Comparison of ENCODE assay signal across 23 cellular contexts in genomic region chr1:178456472-178456871, GRCh38. TPM values are rescaled to one million over a fixed set of nuclear protein-coding genes. Genes with fewer than 3 reads are reported as not detected.
A peak's percentile ranks its signal among the peaks of the same experiment; 100 is the strongest.
DNase-seq lines count a peak whose midpoint lies in the region; ATAC-seq, FAIRE-seq and TF ChIP-seq lines count a peak whose summit lies in the region.
"Had no signal": no experiment of that assay in that cellular context is flagged by ENCODE, and none has a peak within 500 bp of the region (broad histone marks: within the 10 kb centered on the region; RNA-seq: fewer than 3 reads in every experiment).

No MANE protein-coding gene starts in this region.

- in situ Hi-C loops in HepG2 (cut with HindIII; ENCODE audit: extremely low pct_ligation_motif_present, low pct_unique_long_range_greater_than_20kb): no loop called here

- H3K9ac ChIP-seq in HepG2 (ENCODE audit: insufficient read depth, low read depth, low read length): no peak overlapping the region
- H3K9ac ChIP-seq: BLaER1, GM23248 had no signal

- H3K4me2 ChIP-seq in HepG2 (ENCODE audit: low read depth, low read length): no peak overlapping the region
- H3K4me2 ChIP-seq: A549, BLaER1 had no signal

- no peak overlapping the region for H3K4me3 ChIP-seq in HepG2 (replicated peaks in 1 of 3; ENCODE audit: insufficient read depth in 1 of 3, low read depth in 2 of 3, low read length in 3 of 3)
- no peak overlapping the region for H3K4me3 ChIP-seq in right lobe of liver
- H3K4me3 ChIP-seq: A549, BLaER1, GM12878, GM23248 had no signal

- H2AFZ ChIP-seq in HepG2 (ENCODE audit: low read length): no peak overlapping the region
- H2AFZ ChIP-seq: GM23248 had no signal

- TF ChIP-seq EP300 in HepG2 (IDR thresholded peaks at IDR 0.05; ENCODE audit: low read depth in 2 of 2, low read length in 2 of 2) (no peak), HepG2 (CRISPR knock-in tag; IDR thresholded peaks at IDR 0.05; ENCODE audit: borderline replicate concordance) (no peak)

- H3K36me3 ChIP-seq in HepG2 (replicated peaks in 1 of 2; ENCODE audit: control insufficient read depth in 1 of 2, insufficient read depth in 2 of 2, low read length in 2 of 2): 0 out of 5 replicates have a peak, but pooled peaks cover 0 to 3% of the 10 kb centered on the region in 2 experiments
- H3K36me3 ChIP-seq in right lobe of liver: peaks cover 0 to 3% (median 0%) of the 10 kb centered on the region in 4 donors
- H3K36me3 ChIP-seq: BLaER1 had no signal

- DNase-seq in HepG2 (ENCODE audit: low spot score): no peak
- DNase-seq in right lobe of liver: no peak
- DNase-seq in NCI-H1048 (lab: John Stamatoyannopoulos, UW): peak; percentile 52
- no peak for DNase-seq in urothelium cell line (ENCODE audit: low spot score)
- DNase-seq in iPS-NIHi11 (ENCODE audit: low spot score): no peak
- DNase-seq: 8988T; CD4-positive, CD25-positive, alpha-beta regulatory T cell; CD8-positive, alpha-beta T cell; DMS 273 treated with DMSO at 0.1 percent for 48 hours; DMS79; EL; GDM1; GM23248; H7; HCEC 1CT had no signal

- H4K20me1 ChIP-seq in HepG2 (ENCODE audit: insufficient read depth, low read length): no peaks in the 10 kb centered on the region
- H4K20me1 ChIP-seq: BLaER1 had no signal

- no peak overlapping the region for H3K27ac ChIP-seq in HepG2 (ENCODE audit: extremely low read length, insufficient read depth, low read length)
- H3K27ac ChIP-seq in right lobe of liver: no peak overlapping the region
- H3K27ac ChIP-seq: A549, BLaER1, C4-2B, GM23248 had no signal

- H3K9me3 ChIP-seq in HepG2 (ENCODE audit: low read length): no peaks in the 10 kb centered on the region
- H3K9me3 ChIP-seq in right lobe of liver: no peaks in the 10 kb centered on the region
- H3K9me3 ChIP-seq: A549, BLaER1 had no signal

- POLR2A ChIA-PET in HepG2 (lab: Yijun Ruan, JAX): no interaction called here

- H3K27me3 ChIP-seq in HepG2 (ENCODE audit: control insufficient read depth in 1 of 2, insufficient read depth in 2 of 2, low read length in 2 of 2) (no peaks in the 10 kb centered on the region), right lobe of liver (no peaks in the 10 kb centered on the region)
- H3K27me3 ChIP-seq: BLaER1 had no signal

- ATAC-seq in HepG2: no peak
- no peak for ATAC-seq in right lobe of liver
- no peak for ATAC-seq in HG02571 (IDR thresholded peaks at IDR 0.05; ENCODE audit: unreplicated experiment)
- ATAC-seq: A549; CD8-positive, alpha-beta T cell; GM12878 had no signal

- BruUV-seq in HepG2 (replicated peaks; lab: Mats Ljungman, UMichigan): no TSS peak

- intact Hi-C loops in HepG2 (cut with micrococcal nuclease; ENCODE audit: unreplicated experiment) (loop anchor here (10.0 kb wide), 1 partner anchor 92 kb away; no protein-coding TSS in a partner anchor), right lobe of liver (cut with DNase I) (no loop called here)

- TF ChIP-seq CTCF in HepG2 (CRISPR knock-in tag; IDR thresholded peaks at IDR 0.05): no peak
- no peak for TF ChIP-seq CTCF in right lobe of liver (IDR thresholded peaks at IDR 0.05)

- H3K79me2 ChIP-seq in HepG2 (ENCODE audit: insufficient read depth, low read length): no peaks in the 10 kb centered on the region

- no peak for FAIRE-seq in HepG2 (lab: Jason Lieb, UNC)
- FAIRE-seq in urothelium cell line (lab: Jason Lieb, UNC): peak; percentile 30
- FAIRE-seq: A549, GM12878, GM19239, H1 had no signal

- WGBS in HepG2 (ENCODE audit: low lambda C conversion rate): 95% methylated on average over 13 of the region's 13 CpGs
- 91% methylated on average over 9 of the region's 13 CpGs for WGBS in right lobe of liver (ENCODE audit: insufficient coverage, low coverage, low lambda C conversion rate, missing lambda C conversion rate)

- no peak for TF ChIP-seq POLR2A in HepG2 (IDR thresholded peaks at IDR 0.05; ENCODE audit: insufficient read depth in 1 of 2, low read depth in 2 of 2, low read length in 2 of 2)
- no peak for TF ChIP-seq POLR2A in right lobe of liver (IDR thresholded peaks at IDR 0.05)

- CTCF ChIA-PET in HepG2 (lab: Yijun Ruan, JAX; ENCODE audit: low intra/inter-chr PET ratio, low total read pairs): no interaction called here

- H3K4me1 ChIP-seq in HepG2 (ENCODE audit: insufficient read depth, low read length) (peaks cover 8% of the 10 kb centered on the region; the same call in 1 of the 2 replicates), right lobe of liver (no peaks in the 10 kb centered on the region)

- TF ChIP-seq RAD21 in HepG2 (CRISPR knock-in tag; IDR thresholded peaks at IDR 0.05): no peak

TF ChIP-seq in HepG2, 621 proteins besides CTCF, POLR2A, EP300 and RAD21:
- TF ChIP-seq CEBPB (IDR thresholded peaks at IDR 0.05; ENCODE audit: borderline replicate concordance, low read depth, low read length) (peak; percentile 44; the same call in 1 of the 2 replicates), SRF (IDR thresholded peaks at IDR 0.05; ENCODE audit: low read depth, low read length) (no peak)

RNA-seq across cellular contexts. Expression of gene CLEC20A, which starts 40.3 kb away (rescaled TPM):
- total RNA-seq in HepG2 (2016; rRNA removed; fragmentation: Illumina TruSeq; extraction: Trizol) (not detected in 2 replicates), right lobe of liver (not detected)
- total RNA-seq in HepG2 (2016; cell fraction: cytosol; rRNA removed; fragmentation: Illumina TruSeq; extraction: Trizol; ENCODE audit: low read depth): not detected in 2 replicates
- not detected in 2 replicates for total RNA-seq in HepG2 (2016; cell fraction: insoluble cytoplasmic fraction; rRNA removed; fragmentation: Illumina TruSeq; extraction: Trizol)
- total RNA-seq in HepG2 (2016; cell fraction: membrane; rRNA removed; fragmentation: Illumina TruSeq; extraction: Trizol): not detected in 2 replicates
- total RNA-seq in HepG2 (2016; cell fraction: nucleus; rRNA removed; fragmentation: Illumina TruSeq; extraction: Trizol): not detected in 2 replicates
- not detected in 2 replicates for polyA plus RNA-seq in HepG2 (2011; rRNA removed)
- not detected in 2 replicates for polyA plus RNA-seq in HepG2 (2011; cell fraction: cytosol; rRNA removed)
- not detected in 2 replicates for polyA plus RNA-seq in HepG2 (2011; cell fraction: nucleus; rRNA removed)
- not detected in 2 replicates for polyA plus RNA-seq in HepG2 (2012)
- not detected in 2 replicates for polyA plus RNA-seq in HepG2 (2016; cell fraction: cytosol; fragmentation: Illumina TruSeq; extraction: Trizol; ENCODE audit: low read depth)
- not detected in 2 replicates for polyA plus RNA-seq in HepG2 (2016; cell fraction: insoluble cytoplasmic fraction; fragmentation: Illumina TruSeq; extraction: Trizol; ENCODE audit: low read depth)
- not detected in 2 replicates for polyA plus RNA-seq in HepG2 (2016; cell fraction: membrane; fragmentation: Illumina TruSeq; extraction: Trizol; ENCODE audit: low read depth)
- not detected in 2 replicates for polyA plus RNA-seq in HepG2 (2016; cell fraction: nucleus; fragmentation: Illumina TruSeq; extraction: Trizol; ENCODE audit: insufficient read depth, low read depth)
- polyA minus RNA-seq in HepG2 (2011; rRNA and poly(A)+ RNA removed; ENCODE audit: low replicate concordance): not detected in 2 replicates
- polyA minus RNA-seq in HepG2 (2011; cell fraction: cytosol; rRNA and poly(A)+ RNA removed): not detected in 2 replicates
- polyA minus RNA-seq in HepG2 (2011; cell fraction: nucleus; rRNA and poly(A)+ RNA removed): not detected in 2 replicates
- total RNA-seq: CD4-positive, CD25-positive, alpha-beta regulatory T cell; CD8-positive, alpha-beta T cell; GM12878; GM23248; H1; H7 had no signal
- polyA plus RNA-seq: A549, GM12878, GM23248, H1 had no signal

RNA-seq across cellular contexts. Expression of gene TEX35, which starts 56.4 kb away (rescaled TPM):
- total RNA-seq in HepG2 (2016; rRNA removed; fragmentation: Illumina TruSeq; extraction: Trizol) (not detected in 2 replicates), right lobe of liver (not detected)
- total RNA-seq in HepG2 (2016; cell fraction: cytosol; rRNA removed; fragmentation: Illumina TruSeq; extraction: Trizol; ENCODE audit: low read depth): not detected in 2 replicates
- not detected in 2 replicates for total RNA-seq in HepG2 (2016; cell fraction: insoluble cytoplasmic fraction; rRNA removed; fragmentation: Illumina TruSeq; extraction: Trizol)
- not detected in 2 replicates for total RNA-seq in HepG2 (2016; cell fraction: membrane; rRNA removed; fragmentation: Illumina TruSeq; extraction: Trizol)
- not detected in 2 replicates for total RNA-seq in HepG2 (2016; cell fraction: nucleus; rRNA removed; fragmentation: Illumina TruSeq; extraction: Trizol)
- not detected in 2 replicates for polyA plus RNA-seq in HepG2 (2011; rRNA removed)
- 0.05 TPM in 1 of 2 replicates, not detected in the other for polyA plus RNA-seq in HepG2 (2011; cell fraction: cytosol; rRNA removed)
- polyA plus RNA-seq in HepG2 (2011; cell fraction: nucleus; rRNA removed): not detected in 2 replicates
- not detected in 2 replicates for polyA plus RNA-seq in HepG2 (2012)
- not detected in 2 replicates for polyA plus RNA-seq in HepG2 (2016; cell fraction: cytosol; fragmentation: Illumina TruSeq; extraction: Trizol; ENCODE audit: low read depth)
- polyA plus RNA-seq in HepG2 (2016; cell fraction: insoluble cytoplasmic fraction; fragmentation: Illumina TruSeq; extraction: Trizol; ENCODE audit: low read depth): not detected in 2 replicates
- polyA plus RNA-seq in HepG2 (2016; cell fraction: membrane; fragmentation: Illumina TruSeq; extraction: Trizol; ENCODE audit: low read depth): not detected in 2 replicates
- polyA plus RNA-seq in HepG2 (2016; cell fraction: nucleus; fragmentation: Illumina TruSeq; extraction: Trizol; ENCODE audit: insufficient read depth, low read depth): not detected in 2 replicates
- polyA minus RNA-seq in HepG2 (2011; rRNA and poly(A)+ RNA removed; ENCODE audit: low replicate concordance): not detected in 2 replicates
- not detected in 2 replicates for polyA minus RNA-seq in HepG2 (2011; cell fraction: cytosol; rRNA and poly(A)+ RNA removed)
- not detected in 2 replicates for polyA minus RNA-seq in HepG2 (2011; cell fraction: nucleus; rRNA and poly(A)+ RNA removed)
- total RNA-seq: B cell; CD4-positive, CD25-positive, alpha-beta regulatory T cell; CD8-positive, alpha-beta T cell; GM12878; GM23248; H1; H7 had no signal
- polyA plus RNA-seq: A549; CD4-positive, CD25-positive, alpha-beta regulatory T cell; GM12878; GM23248 had no signal
